In the genomic region with DNA sequence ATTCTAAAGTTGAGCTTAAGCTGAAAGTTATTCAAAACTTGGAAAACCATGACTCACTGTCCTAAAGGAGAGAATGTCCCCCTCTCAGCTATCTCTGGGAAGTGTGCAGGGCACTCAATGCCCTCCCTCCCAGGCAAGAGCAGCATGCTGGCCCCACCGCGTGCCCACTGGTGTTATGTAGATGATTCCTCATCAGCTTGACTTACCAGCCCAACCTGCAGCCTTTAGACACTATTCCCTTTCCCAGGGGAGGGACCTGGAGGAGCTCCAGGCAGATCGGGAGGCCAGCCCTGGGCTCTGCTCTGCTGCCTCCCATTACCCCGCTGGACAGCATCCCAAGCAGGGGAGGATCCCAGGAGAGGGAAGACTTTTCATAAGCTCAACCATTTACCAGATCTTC, we compare ENCODE assay signal across 16 cellular contexts.
DNase-seq lines count a peak whose midpoint lies in the region; ATAC-seq and TF ChIP-seq lines count a peak whose summit lies in the region.
"Had no signal": no experiment of that assay in that cellular context is flagged by ENCODE, and none has a peak within 500 bp of the region (broad histone marks: within the 10 kb centered on the region; RNA-seq: fewer than 3 reads in every experiment).

No MANE protein-coding gene starts in this region.

- no peak for TF ChIP-seq POLR2A in esophagus muscularis mucosa (IDR thresholded peaks at IDR 0.05; ENCODE audit: low read depth)

- DNase-seq in A673 (ENCODE audit: low spot score) (peak; percentile 10), esophagus muscularis mucosa (ENCODE audit: extremely low spot score) (no peak), left ventricle myocardium inferior (peak; percentile 61), posterior vena cava (ENCODE audit: low spot score) (peak; percentile 79)
- no peak for DNase-seq in activated T-helper 1 cell treated with anti-CD3 and anti-CD28 coated beads, Interleukin-12 subunit alpha, Interleukin-12 subunit beta, Interleukin-2, Interleukin-4 antibody, amounts not matched to agents 30 ng/mL and 10 ng/mL and 1 ng/mL, durations not matched to agents 14 hours and 24 hours and 36 hours (ENCODE audit: low spot score)
- no peak for DNase-seq in effector CD8-positive, alpha-beta T cell (lab: John Stamatoyannopoulos, UW)
- DNase-seq: 8988T, COR-L47, NCI-H1436, NCI-H2029 treated with DMSO at 0.1 percent for 48 hours, NCI-H510A had no signal

- TF ChIP-seq CTCF in A673 (conservative IDR thresholded peaks at IDR 0.05; ENCODE audit: low read depth, low read length) (no peak), esophagus muscularis mucosa (IDR thresholded peaks at IDR 0.05) (no peak), left ventricle myocardium inferior (IDR thresholded peaks at IDR 0.05; ENCODE audit: borderline replicate concordance) (no peak)

- TF ChIP-seq EP300 in esophagus muscularis mucosa (IDR thresholded peaks at IDR 0.05) = no peak

- peak overlapping the region; percentile 57 for H3K27ac ChIP-seq in A673 (ENCODE audit: low read depth, low read length, poor library complexity, severe bottlenecking)
- peak overlapping the region; percentile 22 to 58 (median 40) for H3K27ac ChIP-seq in esophagus muscularis mucosa (replicated peaks in 1 of 4)
- peak overlapping the region; percentile 38 for H3K27ac ChIP-seq in left ventricle myocardium inferior (replicated peaks)

- no peaks in the 10 kb centered on the region for H3K9me3 ChIP-seq in A673 (ENCODE audit: low read depth, low read length, poor library complexity, severe bottlenecking)
- no peaks in the 10 kb centered on the region for H3K9me3 ChIP-seq in esophagus muscularis mucosa
- H3K9me3 ChIP-seq in left ventricle myocardium inferior (replicated peaks) = no peaks in the 10 kb centered on the region
- H3K9me3 ChIP-seq: HAP-1 had no signal

- WGBS in esophagus muscularis mucosa = 45% methylated on average over 4 of the region's 4 CpGs

- no peaks in the 10 kb centered on the region for H3K36me3 ChIP-seq in A673 (ENCODE audit: insufficient read depth, low read length, poor library complexity, severe bottlenecking)
- no peaks in the 10 kb centered on the region for H3K36me3 ChIP-seq in esophagus muscularis mucosa
- H3K36me3 ChIP-seq in left ventricle myocardium inferior = no peaks in the 10 kb centered on the region
- H3K36me3 ChIP-seq: HAP-1 had no signal

- H3K27me3 ChIP-seq in A673 (replicated peaks; ENCODE audit: insufficient read depth, low read depth, low read length, poor library complexity) (no peaks in the 10 kb centered on the region), esophagus muscularis mucosa (no peaks in the 10 kb centered on the region), left ventricle myocardium inferior (ENCODE audit: low read depth) (no peaks in the 10 kb centered on the region)

- H3K4me3 ChIP-seq in A673 (ENCODE audit: low read depth, low read length, poor library complexity, severe bottlenecking) (no peak overlapping the region), esophagus muscularis mucosa (no peak overlapping the region), left ventricle myocardium inferior (no peak overlapping the region)
- H3K4me3 ChIP-seq: HAP-1 had no signal

- POLR2A ChIA-PET in A673 (lab: Charles Lee; ENCODE audit: low non-redundant PET) = no interaction called here

- no peak overlapping the region for H3K4me3 Mint-ChIP-seq in activated T-helper 1 cell treated with anti-CD3 and anti-CD28 coated beads, Interleukin-12 subunit alpha, Interleukin-12 subunit beta, Interleukin-2, Interleukin-4 antibody, amounts not matched to agents 30 ng/mL and 10 ng/mL and 1 ng/mL, durations not matched to agents 14 hours and 24 hours and 36 hours
- H3K4me3 Mint-ChIP-seq: CD14-positive monocyte had no signal

- H3K27me3 Mint-ChIP-seq in activated T-helper 1 cell treated with anti-CD3 and anti-CD28 coated beads, Interleukin-12 subunit alpha, Interleukin-12 subunit beta, Interleukin-2, Interleukin-4 antibody, amounts not matched to agents 30 ng/mL and 10 ng/mL and 1 ng/mL, durations not matched to agents 14 hours and 24 hours and 36 hours (ENCODE audit: insufficient read depth) = peaks cover 5% of the 10 kb centered on the region

- H3K27ac Mint-ChIP-seq in activated T-helper 1 cell treated with anti-CD3 and anti-CD28 coated beads, Interleukin-12 subunit alpha, Interleukin-12 subunit beta, Interleukin-2, Interleukin-4 antibody, amounts not matched to agents 30 ng/mL and 10 ng/mL and 1 ng/mL, durations not matched to agents 14 hours and 24 hours and 36 hours = no peak overlapping the region
- H3K27ac Mint-ChIP-seq: CD14-positive monocyte had no signal

- no TSS peak for BruUV-seq in A673 (replicated peaks; lab: Mats Ljungman, UMichigan)

- no peaks in the 10 kb centered on the region for H3K9me3 Mint-ChIP-seq in activated T-helper 1 cell treated with anti-CD3 and anti-CD28 coated beads, Interleukin-12 subunit alpha, Interleukin-12 subunit beta, Interleukin-2, Interleukin-4 antibody, amounts not matched to agents 30 ng/mL and 10 ng/mL and 1 ng/mL, durations not matched to agents 14 hours and 24 hours and 36 hours

- no peaks in the 10 kb centered on the region for H3K36me3 Mint-ChIP-seq in activated T-helper 1 cell treated with anti-CD3 and anti-CD28 coated beads, Interleukin-12 subunit alpha, Interleukin-12 subunit beta, Interleukin-2, Interleukin-4 antibody, amounts not matched to agents 30 ng/mL and 10 ng/mL and 1 ng/mL, durations not matched to agents 14 hours and 24 hours and 36 hours (ENCODE audit: low read depth)
- H3K36me3 Mint-ChIP-seq: CD14-positive monocyte had no signal

- ATAC-seq in GM18517 (IDR thresholded peaks at IDR 0.05; ENCODE audit: unreplicated experiment) (no peak), GM18519 (IDR thresholded peaks at IDR 0.05; ENCODE audit: low FRiP score, unreplicated experiment) (no peak)
- ATAC-seq: Panc1 had no signal

- H3K4me1 Mint-ChIP-seq in activated T-helper 1 cell treated with anti-CD3 and anti-CD28 coated beads, Interleukin-12 subunit alpha, Interleukin-12 subunit beta, Interleukin-2, Interleukin-4 antibody, amounts not matched to agents 30 ng/mL and 10 ng/mL and 1 ng/mL, durations not matched to agents 14 hours and 24 hours and 36 hours (ENCODE audit: low read depth) = no peaks in the 10 kb centered on the region
- H3K4me1 Mint-ChIP-seq: CD14-positive monocyte had no signal

- CTCF ChIA-PET in A673 (lab: Charles Lee) = no interaction called here

- intact Hi-C loops in A673 (cut with micrococcal nuclease; ENCODE audit: unreplicated experiment) = no loop called here
- intact Hi-C loops in esophagus muscularis mucosa (cut with DNase I) = no loop called here
- intact Hi-C loops in left ventricle myocardium inferior (cut with micrococcal nuclease) = no loop called here
- intact Hi-C loops in posterior vena cava (cut with DNase I) = no loop called here
- intact Hi-C loops in activated T-helper 1 cell treated with anti-CD3 and anti-CD28 coated beads, Interleukin-12 subunit alpha, Interleukin-12 subunit beta, Interleukin-2, Interleukin-4 antibody, amounts not matched to agents 30 ng/mL and 10 ng/mL and 1 ng/mL, durations not matched to agents 14 hours and 24 hours and 36 hours (cut with micrococcal nuclease) = no loop called here

- H3K4me1 ChIP-seq in A673 (ENCODE audit: insufficient read depth, low read length, poor library complexity, severe bottlenecking) (peaks cover 51% of the 10 kb centered on the region), esophagus muscularis mucosa (peaks cover 0 to 35% (median 33%) of the 10 kb centered on the region in 4 donors), left ventricle myocardium inferior (no peaks in the 10 kb centered on the region)
- H3K4me1 ChIP-seq: HAP-1 had no signal

Comparison
In these comparisons a context has a peak if more than half of its experiments do, and no peak if none do; other contexts are left out.
1. DNase-seq: peak in A673 (single experiment), left ventricle myocardium inferior (single experiment) and posterior vena cava (single experiment); none in esophagus muscularis mucosa (single experiment), activated T-helper 1 cell treated with anti-CD3 and anti-CD28 coated beads, Interleukin-12 subunit alpha, Interleukin-12 subunit beta, Interleukin-2, Interleukin-4 antibody, amounts not matched to agents 30 ng/mL and 10 ng/mL and 1 ng/mL, durations not matched to agents 14 hours and 24 hours and 36 hours (single experiment) and effector CD8-positive, alpha-beta T cell (single experiment).
2. Peak in every context shown above with its lines, with median percentiles within 50 percentile points of each other: H3K27ac ChIP-seq.